10 cellular contexts compared by ENCODE assay signal in the genomic region with DNA sequence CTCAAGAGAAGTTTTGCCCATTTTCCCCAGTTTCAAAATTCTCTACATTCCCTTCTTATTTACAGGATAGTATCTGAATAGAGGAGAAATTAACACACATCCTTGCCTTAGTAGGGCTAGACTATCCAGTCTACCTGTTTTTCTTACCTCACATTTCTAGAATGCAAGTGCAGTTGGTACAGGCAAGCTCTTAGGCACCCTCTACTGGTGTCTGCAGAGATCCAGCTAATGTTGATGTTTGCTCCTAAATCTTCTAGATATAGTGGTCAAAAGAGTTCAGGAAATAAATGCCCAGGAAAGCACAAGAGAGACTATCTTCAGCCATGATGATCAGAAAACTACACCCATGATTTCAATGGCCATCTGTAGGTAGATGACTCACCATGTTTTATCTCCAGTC.
DNase-seq lines count a peak whose midpoint lies in the region; ATAC-seq and TF ChIP-seq lines count a peak whose summit lies in the region.
"Had no signal": no experiment of that assay in that cellular context is flagged by ENCODE, and none has a peak within 500 bp of the region (broad histone marks: within the 10 kb centered on the region; RNA-seq: fewer than 3 reads in every experiment).

No MANE protein-coding gene starts in this region.

- no peak overlapping the region for H4K91ac ChIP-seq in IMR-90 (ENCODE audit: insufficient read depth, low read depth, low read length)

- H3K4me2 ChIP-seq in DND-41 (ENCODE audit: insufficient read depth, low read length): no peak overlapping the region
- no peak overlapping the region for H3K4me2 ChIP-seq in IMR-90 (ENCODE audit: low read depth, low read length)

- H3K23ac ChIP-seq in IMR-90 (ENCODE audit: low read depth, low read length): no peak overlapping the region

- H3K36me3 ChIP-seq in DND-41 (ENCODE audit: insufficient read depth, low read length) (no peaks in the 10 kb centered on the region), IMR-90 (ENCODE audit: control insufficient read depth, insufficient read depth, low read length) (no peaks in the 10 kb centered on the region), ascending aorta (no peaks in the 10 kb centered on the region), lower lobe of right lung (no peaks in the 10 kb centered on the region)

- peak; percentile 51 for TF ChIP-seq RAD21 in IMR-90 (IDR thresholded peaks at IDR 0.05; ENCODE audit: low read length)

- H3K27ac ChIP-seq in DND-41 (ENCODE audit: low read length) (no peak overlapping the region), IMR-90 (ENCODE audit: insufficient read depth, low read length) (no peak overlapping the region), ascending aorta (no peak overlapping the region), lower lobe of right lung (no peak overlapping the region)
- H3K27ac ChIP-seq: body of pancreas had no signal

- H2AK9ac ChIP-seq in IMR-90 (replicated peaks; ENCODE audit: low read depth, low read length, poor library complexity): no peak overlapping the region

- dilution Hi-C loops in IMR-90 (cut with HindIII; ENCODE audit: low sequenced_read_pairs, unreplicated experiment): no loop called here

- CTCF ChIA-PET in IMR-90 (lab: Yijun Ruan, JAX): interaction anchor here (0.7 to 1.7 kb wide), 6 partner anchors 9 to 504 kb away, joined by 3 to 7 read pairs (median 4); no protein-coding TSS in a partner anchor

- H3K4ac ChIP-seq in IMR-90 (ENCODE audit: low read depth, low read length): no peak overlapping the region

- no peak overlapping the region for H4K5ac ChIP-seq in IMR-90 (ENCODE audit: low read depth, low read length)

- DNase-seq in DND-41 (no peak), IMR-90 (peak; percentile 20), ascending aorta (ENCODE audit: low spot score in 2 of 2) (no peak), lower lobe of right lung (no peak)
- DNase-seq: activated CD4-positive, alpha-beta T cell treated with anti-CD3 and anti-CD28 coated beads, Interleukin-2, amount 50 U/mL, for 4 hours had no signal

- H3K79me1 ChIP-seq in IMR-90 (ENCODE audit: low read depth in 1 of 2, low read length in 2 of 2): no peaks in the 10 kb centered on the region

- no peaks in the 10 kb centered on the region for H3K4me1 ChIP-seq in DND-41 (ENCODE audit: insufficient read depth, low read length)
- H3K4me1 ChIP-seq in IMR-90 (ENCODE audit: control insufficient read depth, insufficient read depth, low read length): no peaks in the 10 kb centered on the region
- no peaks in the 10 kb centered on the region for H3K4me1 ChIP-seq in ascending aorta
- H3K4me1 ChIP-seq in lower lobe of right lung: no peaks in the 10 kb centered on the region
- H3K4me1 ChIP-seq: body of pancreas had no signal

- H4K8ac ChIP-seq in IMR-90 (ENCODE audit: low read depth in 2 of 2, low read length in 2 of 2): no peak overlapping the region

- no peaks in the 10 kb centered on the region for H3K79me2 ChIP-seq in DND-41 (ENCODE audit: insufficient read depth, low read length)

- no peak overlapping the region for H2BK120ac ChIP-seq in IMR-90 (ENCODE audit: low read depth, low read length)

- in situ Hi-C loops in IMR-90 (cut with MboI; ENCODE audit: low sequenced_read_pairs): no loop called here

- H4K20me1 ChIP-seq in DND-41 (ENCODE audit: insufficient read depth, low read length) (no peaks in the 10 kb centered on the region), IMR-90 (ENCODE audit: insufficient read depth, low read length) (no peaks in the 10 kb centered on the region)

- no peak overlapping the region for H3K56ac ChIP-seq in IMR-90 (ENCODE audit: extremely low read depth, insufficient read depth, low read length)

- TF ChIP-seq CTCF in DND-41 (IDR thresholded peaks at IDR 0.05; ENCODE audit: borderline replicate concordance, extremely low read depth, low read length, poor library complexity, severe bottlenecking): peak; percentile 34
- TF ChIP-seq CTCF in IMR-90 (conservative IDR thresholded peaks at IDR 0.05; ENCODE audit: low read depth, low read length): peak; percentile 46
- peak in 2 of 3 experiments; percentile 16 to 50 for TF ChIP-seq CTCF in ascending aorta (IDR thresholded peaks at IDR 0.05)
- peak; percentile 13 for TF ChIP-seq CTCF in lower lobe of right lung (IDR thresholded peaks at IDR 0.05)

- H3K9ac ChIP-seq in DND-41 (ENCODE audit: low read depth, low read length) (no peak overlapping the region), IMR-90 (ENCODE audit: low read depth, low read length) (no peak overlapping the region)

- H3K4me3 ChIP-seq in DND-41 (ENCODE audit: low read depth in 1 of 2, low read length in 2 of 2): no peak overlapping the region
- no peak overlapping the region for H3K4me3 ChIP-seq in IMR-90 (ENCODE audit: insufficient read depth, low read depth, low read length)
- no peak overlapping the region for H3K4me3 ChIP-seq in ascending aorta
- no peak overlapping the region for H3K4me3 ChIP-seq in lower lobe of right lung
- H3K4me3 ChIP-seq: body of pancreas had no signal

- no peak overlapping the region for H3K18ac ChIP-seq in IMR-90 (ENCODE audit: low read depth, low read length)

- no peak overlapping the region for H3K14ac ChIP-seq in IMR-90 (replicated peaks; ENCODE audit: low read depth, low read length)

- no peaks in the 10 kb centered on the region for H3K9me1 ChIP-seq in IMR-90 (ENCODE audit: insufficient read depth, low read length)

- POLR2A ChIA-PET in IMR-90 (lab: Charles Lee; ENCODE audit: unreplicated experiment): no interaction called here

- no TSS peak for BruUV-seq in IMR-90 (replicated peaks; lab: Mats Ljungman, UMichigan)

- ATAC-seq in DND-41 (ENCODE audit: insufficient read depth, low read depth) (no peak), IMR-90 (ENCODE audit: low read depth) (no peak), lower lobe of right lung (no peak), GM19035 (IDR thresholded peaks at IDR 0.05; ENCODE audit: unreplicated experiment) (no peak), HG03159 (IDR thresholded peaks at IDR 0.05; ENCODE audit: unreplicated experiment) (no peak), GM21390 (IDR thresholded peaks at IDR 0.05; ENCODE audit: unreplicated experiment) (no peak), GM18861 (IDR thresholded peaks at IDR 0.05; ENCODE audit: unreplicated experiment) (no peak)
- ATAC-seq: body of pancreas had no signal

- no peak overlapping the region for H2BK20ac ChIP-seq in IMR-90 (ENCODE audit: low read depth, low read length)

- H2AK5ac ChIP-seq in IMR-90 (ENCODE audit: low read depth, low read length): no peak overlapping the region

- intact Hi-C loops in IMR-90 (cut with micrococcal nuclease): loop anchor here (1.0 to 10.0 kb wide), 3 partner anchors 364 to 858 kb away; no protein-coding TSS in a partner anchor
- intact Hi-C loops in ascending aorta (cut with DNase I): no loop called here
- intact Hi-C loops in lower lobe of right lung (cut with DNase I): no loop called here

- no peaks in the 10 kb centered on the region for H3K27me3 ChIP-seq in DND-41 (ENCODE audit: insufficient read depth, low read length, poor library complexity)
- no peaks in the 10 kb centered on the region for H3K27me3 ChIP-seq in IMR-90 (ENCODE audit: control insufficient read depth, insufficient read depth, low read length)
- H3K27me3 ChIP-seq in ascending aorta: no peaks in the 10 kb centered on the region
- no peaks in the 10 kb centered on the region for H3K27me3 ChIP-seq in lower lobe of right lung (ENCODE audit: low read depth)
- H3K27me3 ChIP-seq: body of pancreas had no signal

- no peak overlapping the region for H2BK5ac ChIP-seq in IMR-90 (ENCODE audit: low read depth, low read length, poor library complexity, severe bottlenecking)

- H2AFZ ChIP-seq in DND-41 (ENCODE audit: low read depth, low read length): no peak overlapping the region
- no peak overlapping the region for H2AFZ ChIP-seq in IMR-90 (replicated peaks; ENCODE audit: low read length, poor library complexity)

- no peak for TF ChIP-seq POLR2A in IMR-90 (IDR thresholded peaks at IDR 0.05; ENCODE audit: low read depth, low read length)

- no peaks in the 10 kb centered on the region for H3K9me3 ChIP-seq in DND-41 (ENCODE audit: insufficient read depth, low read length, severe bottlenecking)
- H3K9me3 ChIP-seq in IMR-90 (ENCODE audit: control insufficient read depth, insufficient read depth, low read length): no peaks in the 10 kb centered on the region
- H3K9me3 ChIP-seq in ascending aorta: no peaks in the 10 kb centered on the region
- no peaks in the 10 kb centered on the region for H3K9me3 ChIP-seq in lower lobe of right lung
- H3K9me3 ChIP-seq: body of pancreas had no signal

- no peak overlapping the region for H2BK15ac ChIP-seq in IMR-90 (ENCODE audit: low read depth, low read length)

TF ChIP-seq in IMR-90, 13 proteins besides CTCF, POLR2A, EP300 and RAD21:
- no peak for TF ChIP-seq RCOR1 (IDR thresholded peaks at IDR 0.05; ENCODE audit: insufficient replicate concordance, low read length)
- TF ChIP-seq SMC3 (IDR thresholded peaks at IDR 0.05; ENCODE audit: low read depth, low read length): peak; percentile 49
- TF ChIP-seq FOS (IDR thresholded peaks at IDR 0.05; ENCODE audit: low read depth, low read length): no peak
- TF ChIP-seq MXI1 (IDR thresholded peaks at IDR 0.05; ENCODE audit: borderline replicate concordance, low read depth, low read length): no peak
- no peak for TF ChIP-seq BHLHE40 (IDR thresholded peaks at IDR 0.05; ENCODE audit: low read depth, low read length)
